Comparison of ENCODE assay signal across 3 cellular contexts in genomic region chr9:72521011-72521410, GRCh38. TPM values are rescaled to one million over a fixed set of nuclear protein-coding genes. Genes with fewer than 3 reads are reported as not detected.
"Had no signal": no experiment of that assay in that cellular context is flagged by ENCODE, and none has a peak within 500 bp of the region (broad histone marks: within the 10 kb centered on the region; RNA-seq: fewer than 3 reads in every experiment).

No MANE protein-coding gene starts in this region.

RNA-seq across cellular contexts. Expression of gene TMC1, which starts 0.4 kb away (rescaled TPM):
- total RNA-seq: GM23248, H4, H7 had no signal
